Comparison of ENCODE assay signal across 37 cellular contexts in the genomic region with DNA sequence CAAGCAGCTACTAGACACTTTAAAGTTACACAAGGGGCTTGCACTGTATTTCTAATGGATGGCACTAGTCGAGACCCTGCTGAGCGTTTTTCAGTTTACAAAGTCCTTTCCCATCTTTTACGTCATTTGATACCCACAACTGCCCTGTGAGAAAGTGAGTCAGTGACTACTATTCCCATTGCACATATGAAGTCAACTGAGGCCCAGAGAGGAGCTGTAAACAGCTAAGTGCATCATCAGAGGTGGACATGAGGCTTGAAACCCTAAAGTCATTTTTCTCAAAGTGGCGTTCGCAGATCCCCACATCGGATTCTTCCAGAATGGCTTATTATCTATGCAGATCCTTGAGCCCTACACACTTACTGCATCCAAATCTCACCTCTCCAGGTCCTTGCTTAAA. TPM values are rescaled to one million over a fixed set of nuclear protein-coding genes. Genes with fewer than 3 reads are reported as not detected.
DNase-seq lines count a peak whose midpoint lies in the region; ATAC-seq, FAIRE-seq and TF ChIP-seq lines count a peak whose summit lies in the region.
"Had no signal": no experiment of that assay in that cellular context is flagged by ENCODE, and none has a peak within 500 bp of the region (broad histone marks: within the 10 kb centered on the region; RNA-seq: fewer than 3 reads in every experiment).

No MANE protein-coding gene starts in this region.

- POLR2A ChIA-PET in HepG2 (lab: Yijun Ruan, JAX) (interaction anchor here (1.0 to 1.7 kb wide), 4 partner anchors 16 to 100 kb away, joined by 3 to 6 read pairs (median 4); a partner anchor contains a TSS), H1 (lab: Charles Lee; ENCODE audit: partially characterized antibody) (no interaction called here)

- no peaks in the 10 kb centered on the region for H3K79me1 ChIP-seq in H1 (ENCODE audit: low read depth, low read length)

- no peak overlapping the region for H2BK120ac ChIP-seq in H1 (replicated peaks; ENCODE audit: low read depth, low read length)

- H3K4me3 ChIP-seq in HepG2 (replicated peaks in 1 of 3; ENCODE audit: insufficient read depth in 1 of 3, low read depth in 2 of 3, low read length in 3 of 3) (no peak overlapping the region), right lobe of liver (no peak overlapping the region), GM23338 (no peak overlapping the region), H1 (ENCODE audit: extremely low read depth in 1 of 4, insufficient read depth in 2 of 4, low read depth in 3 of 4, low read length in 4 of 4) (no peak overlapping the region), lower lobe of right lung (no peak overlapping the region)
- H3K4me3 ChIP-seq: A549; BLaER1; BLaER1 treated with 17β-estradiol and CSF1 and Interleukin-3, amounts not matched to agents 10 nM and 100 nM had no signal

- CTCF ChIA-PET in HepG2 (lab: Yijun Ruan, JAX; ENCODE audit: low intra/inter-chr PET ratio, low total read pairs), result no interaction called here
- CTCF ChIA-PET in H1 (lab: Charles Lee; ENCODE audit: partially characterized antibody), result interaction anchor here (0.7 to 1.0 kb wide), 3 partner anchors 15 to 189 kb away, joined by 3 to 5 read pairs (median 3); no protein-coding TSS in a partner anchor

- no peaks in the 10 kb centered on the region for H3K27me3 ChIP-seq in HepG2 (ENCODE audit: control insufficient read depth in 1 of 2, insufficient read depth in 2 of 2, low read length in 2 of 2)
- H3K27me3 ChIP-seq in right lobe of liver, result no peaks in the 10 kb centered on the region
- no peaks in the 10 kb centered on the region for H3K27me3 ChIP-seq in GM23338 (ENCODE audit: insufficient read depth)
- H3K27me3 ChIP-seq in H1 (replicated peaks in 1 of 4; ENCODE audit: control insufficient read depth in 3 of 4, extremely low read depth in 1 of 4, insufficient read depth in 3 of 4, low read length in 3 of 4), result no peaks in the 10 kb centered on the region; a peak in 1 of 7 replicates
- no peaks in the 10 kb centered on the region for H3K27me3 ChIP-seq in lower lobe of right lung (ENCODE audit: low read depth)
- H3K27me3 ChIP-seq: BE2C; BLaER1; BLaER1 treated with 17β-estradiol and CSF1 and Interleukin-3, amounts not matched to agents 10 nM and 100 nM had no signal

- no peaks in the 10 kb centered on the region for H3K36me3 Mint-ChIP-seq in GM23338 (ENCODE audit: low read depth)
- H3K36me3 Mint-ChIP-seq: CD14-positive monocyte; CD4-positive, alpha-beta memory T cell; CD4-positive, CD25-positive, alpha-beta regulatory T cell; CD8-positive, alpha-beta memory T cell; CD8-positive, alpha-beta T cell had no signal

- H4K20me1 ChIP-seq in HepG2 (ENCODE audit: insufficient read depth, low read length) (no peaks in the 10 kb centered on the region), GM23338 (replicated peaks; ENCODE audit: insufficient read depth) (no peaks in the 10 kb centered on the region), H1 (replicated peaks in 1 of 2; ENCODE audit: control insufficient read depth in 1 of 2, insufficient read depth in 2 of 2, low read length in 2 of 2) (no peaks in the 10 kb centered on the region)
- H4K20me1 ChIP-seq: BLaER1; BLaER1 treated with 17β-estradiol and CSF1 and Interleukin-3, amounts not matched to agents 10 nM and 100 nM had no signal

- no peaks in the 10 kb centered on the region for H3K9me3 ChIP-seq in HepG2 (ENCODE audit: low read length)
- H3K9me3 ChIP-seq in right lobe of liver, result no peaks in the 10 kb centered on the region
- no peaks in the 10 kb centered on the region for H3K9me3 ChIP-seq in H1 (ENCODE audit: insufficient read depth in 2 of 2, low read depth in 1 of 2, low read length in 1 of 2)
- no peaks in the 10 kb centered on the region for H3K9me3 ChIP-seq in lower lobe of right lung
- H3K9me3 ChIP-seq: A549, BE2C, Caco-2 had no signal

- no peak overlapping the region for H2BK20ac ChIP-seq in H1 (ENCODE audit: low read length)

- H3K4ac ChIP-seq in H1 (replicated peaks; ENCODE audit: insufficient read length, low read depth, low read length), result no peak overlapping the region

- peak overlapping the region; percentile 55 for H3K27ac ChIP-seq in HepG2 (ENCODE audit: extremely low read length, insufficient read depth, low read length)
- H3K27ac ChIP-seq in right lobe of liver, result no peak overlapping the region
- no peak overlapping the region for H3K27ac ChIP-seq in GM23338 (ENCODE audit: low read depth)
- no peak overlapping the region for H3K27ac ChIP-seq in H1 (ENCODE audit: low read depth, low read length)
- H3K27ac ChIP-seq in lower lobe of right lung, result no peak overlapping the region
- H3K27ac ChIP-seq: 22Rv1; A549; BLaER1; BLaER1 treated with 17β-estradiol and CSF1 and Interleukin-3, amounts not matched to agents 10 nM and 100 nM; C4-2B had no signal

- TF ChIP-seq RAD21 in HepG2 (CRISPR knock-in tag; IDR thresholded peaks at IDR 0.05) (no peak), H1 (IDR thresholded peaks at IDR 0.05 in 1 of 2, conservative IDR thresholded peaks at IDR 0.05 in 1 of 2; ENCODE audit: low read depth in 2 of 2, low read length in 2 of 2) (no peak)

- no peaks in the 10 kb centered on the region for H3K9me3 Mint-ChIP-seq in GM23338
- H3K9me3 Mint-ChIP-seq: CD4-positive, alpha-beta T cell; CD8-positive, alpha-beta T cell had no signal

- H2BK15ac ChIP-seq in H1 (ENCODE audit: low read length), result no peak overlapping the region; the same call in 1 of the 2 replicates

- FAIRE-seq in HepG2 (lab: Jason Lieb, UNC), result no peak
- FAIRE-seq in H1 (lab: Jason Lieb, UNC), result no peak
- FAIRE-seq: A204.1, A549, D721Med had no signal

- no peak overlapping the region for H3K18ac ChIP-seq in H1 (ENCODE audit: extremely low read depth, low read length)

- H3K23ac ChIP-seq in H1 (ENCODE audit: insufficient read length), result no peak overlapping the region

- H3K4me2 ChIP-seq in HepG2 (ENCODE audit: low read depth, low read length) (no peak overlapping the region), GM23338 (no peak overlapping the region), H1 (ENCODE audit: insufficient read depth in 1 of 2, low read depth in 2 of 2, low read length in 2 of 2) (no peak overlapping the region)
- H3K4me2 ChIP-seq: A549; BLaER1; BLaER1 treated with 17β-estradiol and CSF1 and Interleukin-3, amounts not matched to agents 10 nM and 100 nM had no signal

- TF ChIP-seq POLR2A in HepG2 (IDR thresholded peaks at IDR 0.05; ENCODE audit: insufficient read depth in 1 of 2, low read depth in 2 of 2, low read length in 2 of 2), result no peak
- no peak for TF ChIP-seq POLR2A in right lobe of liver (IDR thresholded peaks at IDR 0.05)
- TF ChIP-seq POLR2A in H1 (IDR thresholded peaks at IDR 0.05; ENCODE audit: control extremely low read depth in 1 of 2, low read depth in 2 of 2, low read length in 2 of 2), result no peak

- TF ChIP-seq EP300 in HepG2 (IDR thresholded peaks at IDR 0.05; ENCODE audit: low read depth in 2 of 2, low read length in 2 of 2), result no peak
- TF ChIP-seq EP300 in HepG2 (CRISPR knock-in tag; IDR thresholded peaks at IDR 0.05; ENCODE audit: borderline replicate concordance), result no peak
- TF ChIP-seq EP300 in H1 (IDR thresholded peaks at IDR 0.05; ENCODE audit: borderline replicate concordance in 1 of 2, low read depth in 2 of 2, low read length in 2 of 2), result no peak

- H3K27me3 Mint-ChIP-seq in GM23338 (ENCODE audit: insufficient read depth, low read depth, poor library complexity), result no peaks in the 10 kb centered on the region
- H3K27me3 Mint-ChIP-seq: CD4-positive, CD25-positive, alpha-beta regulatory T cell had no signal

- H3K36me3 ChIP-seq in HepG2 (replicated peaks in 1 of 2; ENCODE audit: control insufficient read depth in 1 of 2, insufficient read depth in 2 of 2, low read length in 2 of 2) (no peaks in the 10 kb centered on the region), right lobe of liver (no peaks in the 10 kb centered on the region), GM23338 (ENCODE audit: insufficient read depth) (no peaks in the 10 kb centered on the region), H1 (ENCODE audit: control insufficient read depth in 2 of 4, insufficient read depth in 4 of 4, low read length in 3 of 4) (no peaks in the 10 kb centered on the region), lower lobe of right lung (no peaks in the 10 kb centered on the region)
- H3K36me3 ChIP-seq: BE2C; BLaER1; BLaER1 treated with 17β-estradiol and CSF1 and Interleukin-3, amounts not matched to agents 10 nM and 100 nM had no signal

- 0 out of 2 replicates have a peak, but pooled peaks cover 5% of the 10 kb centered on the region for H3F3A ChIP-seq in GM23338 (replicated peaks; ENCODE audit: low read depth)

- H3K4me1 ChIP-seq in HepG2 (ENCODE audit: insufficient read depth, low read length), result peaks cover 82% of the 10 kb centered on the region
- H3K4me1 ChIP-seq in right lobe of liver, result peaks cover 0 to 32% (median 15%) of the 10 kb centered on the region in 4 donors
- peaks cover 18% of the 10 kb centered on the region; the same call in 1 of the 2 replicates for H3K4me1 ChIP-seq in GM23338 (ENCODE audit: insufficient read depth)
- peaks cover 2 to 15% (median 12%) of the 10 kb centered on the region in 4 experiments; a peak in 4 of 7 replicates for H3K4me1 ChIP-seq in H1 (replicated peaks in 1 of 4; ENCODE audit: control insufficient read depth in 3 of 4, insufficient read depth in 4 of 4, low read length in 3 of 4)
- H3K4me1 ChIP-seq in lower lobe of right lung, result peaks cover 18% of the 10 kb centered on the region
- H3K4me1 ChIP-seq: BE2C, BLaER1 had no signal

- H3K27ac Mint-ChIP-seq in GM23338, result no peak overlapping the region
- H3K27ac Mint-ChIP-seq: B cell; CD14-positive monocyte; CD4-positive, alpha-beta memory T cell; CD4-positive, alpha-beta T cell; CD8-positive, alpha-beta T cell had no signal

- H3K79me2 ChIP-seq in HepG2 (ENCODE audit: insufficient read depth, low read length) (no peaks in the 10 kb centered on the region), GM23338 (replicated peaks; ENCODE audit: insufficient read depth) (no peaks in the 10 kb centered on the region), H1 (ENCODE audit: control insufficient read depth in 1 of 2, insufficient read depth in 2 of 2, low read length in 2 of 2) (no peaks in the 10 kb centered on the region)

- no peak overlapping the region for H2AK5ac ChIP-seq in H1 (ENCODE audit: low read depth, low read length)

- ATAC-seq in HepG2 (no peak), right lobe of liver (no peak), GM23338 (no peak), lower lobe of right lung (no peak)
- ATAC-seq: A549; CD8-positive, alpha-beta T cell had no signal

- 88% methylated on average over 6 of the region's 6 CpGs for WGBS in HepG2 (ENCODE audit: low lambda C conversion rate)
- WGBS in right lobe of liver (ENCODE audit: insufficient coverage, low coverage, low lambda C conversion rate, missing lambda C conversion rate), result 84% methylated on average over 5 of the region's 6 CpGs
- WGBS in H1 (ENCODE audit: extremely low coverage in 1 of 2, insufficient coverage in 1 of 2, insufficient read length in 1 of 2, insufficient replicate concordance in 2 of 2, low coverage in 1 of 2, low lambda C conversion rate in 2 of 2, missing lambda C conversion rate in 1 of 2), 2 experiments, result 83% methylated on average over 6 of the region's 6 CpGs; no CpG with 5 or more reads in 1 of the 2 experiments

- H4K91ac ChIP-seq in H1 (replicated peaks; ENCODE audit: insufficient read length, low read length), result no peak overlapping the region

- H3K23me2 ChIP-seq in H1 (ENCODE audit: low read depth, low read length), result no peaks in the 10 kb centered on the region

- intact Hi-C loops in HepG2 (cut with micrococcal nuclease; ENCODE audit: unreplicated experiment), result loop anchor here (10.0 kb wide), 1 partner anchor 329 kb away; no protein-coding TSS in a partner anchor
- intact Hi-C loops in right lobe of liver (cut with DNase I), result no loop called here
- intact Hi-C loops in lower lobe of right lung (cut with DNase I), result no loop called here

- H3K56ac ChIP-seq in H1 (replicated peaks; ENCODE audit: insufficient read length, low read depth, low read length), result no peak overlapping the region

- no peak overlapping the region for H4K5ac ChIP-seq in H1 (ENCODE audit: insufficient read length, low read depth, low read length)

- H2AFZ ChIP-seq in HepG2 (ENCODE audit: low read length) (no peak overlapping the region), GM23338 (peak overlapping the region; percentile 63; the same call in 1 of the 2 replicates), H1 (ENCODE audit: low read length) (no peak overlapping the region)

- H4K8ac ChIP-seq in H1 (ENCODE audit: extremely low read depth, insufficient read depth, low read length), result no peak overlapping the region

- in situ Hi-C loops in HepG2 (cut with HindIII; ENCODE audit: extremely low pct_ligation_motif_present, low pct_unique_long_range_greater_than_20kb), result no loop called here

- peak overlapping the region; percentile 27; the same call in 1 of the 2 replicates for H2BK12ac ChIP-seq in H1 (ENCODE audit: low read depth, low read length)

- TF ChIP-seq CTCF in HepG2 (CRISPR knock-in tag; IDR thresholded peaks at IDR 0.05) (no peak), right lobe of liver (IDR thresholded peaks at IDR 0.05) (no peak), GM23338 (conservative IDR thresholded peaks at IDR 0.05; ENCODE audit: low read depth in 2 of 2) (no peak), H1 (IDR thresholded peaks at IDR 0.05; ENCODE audit: control extremely low read depth in 1 of 3, insufficient read depth in 1 of 3, low read depth in 1 of 3, low read length in 3 of 3) (no peak), lower lobe of right lung (IDR thresholded peaks at IDR 0.05) (no peak)

- BruUV-seq in HepG2 (replicated peaks; lab: Mats Ljungman, UMichigan), result no TSS peak

- DNase-seq in HepG2 (ENCODE audit: low spot score) (no peak), right lobe of liver (no peak), GM23338 (ENCODE audit: low spot score) (no peak), H1 (ENCODE audit: low read depth in 1 of 2, low spot score in 2 of 2) (no peak), lower lobe of right lung (no peak), LoVo (ENCODE audit: low spot score) (no peak)
- DNase-seq: 8988T; ACHN; AML-193; BE2C; C1 segment of cervical spinal cord; Caco-2; Calu3; CD4-positive, alpha-beta memory T cell; CD4-positive, alpha-beta T cell; CD4-positive, CD25-positive, alpha-beta regulatory T cell; CD8-positive, alpha-beta memory T cell; CD8-positive, alpha-beta T cell; COR-L47; DMS 273 treated with DMSO at 0.1 percent for 48 hours; DMS153; DMS79; DND-41; EL had no signal

- H3K4me3 Mint-ChIP-seq in GM23338, result no peak overlapping the region
- H3K4me3 Mint-ChIP-seq: B cell; CD14-positive monocyte; CD4-positive, alpha-beta memory T cell; CD4-positive, alpha-beta T cell; CD4-positive, CD25-positive, alpha-beta regulatory T cell; CD8-positive, alpha-beta memory T cell; CD8-positive, alpha-beta T cell had no signal

- peaks cover 21% of the 10 kb centered on the region for H3K4me1 Mint-ChIP-seq in GM23338
- H3K4me1 Mint-ChIP-seq: CD4-positive, alpha-beta memory T cell; CD4-positive, CD25-positive, alpha-beta regulatory T cell; CD8-positive, alpha-beta memory T cell had no signal

- no peak overlapping the region; the same call in 1 of the 2 replicates for H2BK5ac ChIP-seq in H1 (ENCODE audit: low read depth, low read length)

- no peak overlapping the region for H3K14ac ChIP-seq in H1 (ENCODE audit: insufficient read length)

- H3K9ac ChIP-seq in HepG2 (ENCODE audit: insufficient read depth, low read depth, low read length), result 0 out of 2 replicates have a peak overlapping the region, but pooled peaks have one; percentile 46
- no peak overlapping the region for H3K9ac ChIP-seq in H1 (replicated peaks in 1 of 4; ENCODE audit: extremely low read depth in 1 of 4, low read depth in 3 of 4, low read length in 3 of 4)
- H3K9ac ChIP-seq: BLaER1; BLaER1 treated with 17β-estradiol and CSF1 and Interleukin-3, amounts not matched to agents 10 nM and 100 nM had no signal

- H3K9me2 ChIP-seq in GM23338 (ENCODE audit: insufficient read depth), result no peaks in the 10 kb centered on the region

RNA-seq across cellular contexts. Expression of a gene that starts 50.6 kb away (rescaled TPM):
- not detected in 2 replicates for total RNA-seq in HepG2 (2016; rRNA removed; fragmentation: Illumina TruSeq; extraction: Trizol)
- total RNA-seq in HepG2 (2016; cell fraction: cytosol; rRNA removed; fragmentation: Illumina TruSeq; extraction: Trizol; ENCODE audit: low read depth), result not detected in 2 replicates
- not detected in 2 replicates for total RNA-seq in HepG2 (2016; cell fraction: insoluble cytoplasmic fraction; rRNA removed; fragmentation: Illumina TruSeq; extraction: Trizol)
- not detected in 2 replicates for total RNA-seq in HepG2 (2016; cell fraction: membrane; rRNA removed; fragmentation: Illumina TruSeq; extraction: Trizol)
- not detected in 2 replicates for total RNA-seq in HepG2 (2016; cell fraction: nucleus; rRNA removed; fragmentation: Illumina TruSeq; extraction: Trizol)
- 0.16 and 0.25 TPM in 2 replicates for polyA plus RNA-seq in HepG2 (2011; rRNA removed)
- 0.08 TPM in 1 of 2 replicates, not detected in the other for polyA plus RNA-seq in HepG2 (2011; cell fraction: cytosol; rRNA removed)
- polyA plus RNA-seq in HepG2 (2011; cell fraction: nucleus; rRNA removed), result 0.12 and 0.16 TPM in 2 replicates
- polyA plus RNA-seq in HepG2 (2012), result 0.39 and 0.84 TPM in 2 replicates
- not detected in 2 replicates for polyA plus RNA-seq in HepG2 (2016; cell fraction: cytosol; fragmentation: Illumina TruSeq; extraction: Trizol; ENCODE audit: low read depth)
- not detected in 2 replicates for polyA plus RNA-seq in HepG2 (2016; cell fraction: insoluble cytoplasmic fraction; fragmentation: Illumina TruSeq; extraction: Trizol; ENCODE audit: low read depth)
- polyA plus RNA-seq in HepG2 (2016; cell fraction: membrane; fragmentation: Illumina TruSeq; extraction: Trizol; ENCODE audit: low read depth), result not detected in 2 replicates
- not detected in 2 replicates for polyA plus RNA-seq in HepG2 (2016; cell fraction: nucleus; fragmentation: Illumina TruSeq; extraction: Trizol; ENCODE audit: insufficient read depth, low read depth)
- not detected in 2 replicates for polyA minus RNA-seq in HepG2 (2011; rRNA and poly(A)+ RNA removed; ENCODE audit: low replicate concordance)
- not detected in 2 replicates for polyA minus RNA-seq in HepG2 (2011; cell fraction: cytosol; rRNA and poly(A)+ RNA removed)
- 0.64 and 1.2 TPM in 2 replicates for polyA minus RNA-seq in HepG2 (2011; cell fraction: nucleus; rRNA and poly(A)+ RNA removed)
- 1 to 10 TPM in 1 of 6 experiments, under 1 TPM in 3, not detected in 2; 0.20 to 1.3 (median 0.69) TPM for total RNA-seq in right lobe of liver
- 0.19 and 0.52 TPM in 2 replicates for total RNA-seq in GM23338 (2014; rRNA removed; shearing (Covaris generic))
- polyA plus RNA-seq in GM23338 (2016; fragmentation: Nextera tagmentation; extraction: Ambion mirVana), result not detected in 2 replicates
- not detected in 2 replicates for total RNA-seq in H1 (2021; fragmentation: NEBNext Ultra II Directional; extraction: Animal tissue kit (Norgen Biotek cat#: 25700))
- 0.24 and 0.95 TPM in 2 replicates for polyA plus RNA-seq in H1 (2011; rRNA removed)
- polyA plus RNA-seq in H1 (2011; cell fraction: cytosol; rRNA removed), result 0.26 TPM
- polyA plus RNA-seq in H1 (2011; cell fraction: nucleus; rRNA removed), result 0.68 TPM
- polyA plus RNA-seq in H1 (2012, experiment 1 of 2), result 0.36 to 1.3 TPM (median 0.60 TPM) in 4 replicates
- not detected for polyA plus RNA-seq in H1 (2012, experiment 2 of 2)
- 0.20 TPM for polyA plus RNA-seq in H1 (2013, experiment 1 of 2)
- polyA plus RNA-seq in H1 (2013, experiment 2 of 2), result 0.09 TPM
- 0.22 and 0.54 TPM in 2 replicates for polyA minus RNA-seq in H1 (2011; rRNA and poly(A)+ RNA removed)
- not detected for polyA minus RNA-seq in H1 (2011; cell fraction: cytosol; rRNA and poly(A)+ RNA removed)
- 1.2 TPM for polyA minus RNA-seq in H1 (2011; cell fraction: nucleus; rRNA and poly(A)+ RNA removed)
- total RNA-seq in lower lobe of right lung, result not detected
- total RNA-seq: A172; A673; Caco-2; Calu3; CD4-positive, alpha-beta memory T cell; CD4-positive, alpha-beta T cell; CD4-positive, CD25-positive, alpha-beta regulatory T cell; CD8-positive, alpha-beta memory T cell; CD8-positive, alpha-beta T cell; Daoy had no signal
- polyA plus RNA-seq: BJ; CD14-positive monocyte; CD4-positive, alpha-beta memory T cell; CD8-positive, alpha-beta memory T cell had no signal
